ENCODE assay signal across 26 cellular contexts in genomic region chr9:18771018-18771417, GRCh38.
"Had no signal": no experiment of that assay in that cellular context is flagged by ENCODE, and none has a peak within 500 bp of the region (broad histone marks: within the 10 kb centered on the region; RNA-seq: fewer than 3 reads in every experiment).

No MANE protein-coding gene starts in this region.

- H3K27ac Mint-ChIP-seq: activated CD4-positive, alpha-beta memory T cell treated with anti-CD3 and anti-CD28 coated beads, Interleukin-2, amount 10 ng/mL, durations not matched to agents 7 days and 5 days; activated CD4-positive, alpha-beta T cell treated with anti-CD3 and anti-CD28 coated beads for 36 hours; activated naive CD4-positive, alpha-beta T cell treated with anti-CD3 and anti-CD28 coated beads for 36 hours; activated naive CD8-positive, alpha-beta T cell; activated T-helper 17 cell treated with anti-CD3 and anti-CD28 coated beads, Interleukin-2, amount 50 U/mL, for 72 hours; T-cell had no signal

- H3K27me3 ChIP-seq: brain microvascular endothelial cell, cardiac muscle cell had no signal

- H3K4me3 ChIP-seq: cardiac muscle cell had no signal

- H3K36me3 Mint-ChIP-seq: activated naive CD8-positive, alpha-beta T cell; T-cell had no signal

- H3K27ac ChIP-seq: brain microvascular endothelial cell, cardiac muscle cell had no signal

- H3K4me1 Mint-ChIP-seq: activated CD4-positive, alpha-beta memory T cell treated with anti-CD3 and anti-CD28 coated beads, Interleukin-2, amount 10 ng/mL, durations not matched to agents 7 days and 5 days; activated CD4-positive, alpha-beta T cell treated with anti-CD3 and anti-CD28 coated beads for 36 hours; activated T-helper 17 cell treated with anti-CD3 and anti-CD28 coated beads, Interleukin-2, amount 50 U/mL, for 72 hours; T-cell had no signal

- H3K9me3 Mint-ChIP-seq: activated CD4-positive, alpha-beta memory T cell treated with anti-CD3 and anti-CD28 coated beads, Interleukin-2, amount 10 ng/mL, durations not matched to agents 7 days and 5 days; activated naive CD4-positive, alpha-beta T cell treated with anti-CD3 and anti-CD28 coated beads for 36 hours; activated T-helper 17 cell treated with anti-CD3 and anti-CD28 coated beads, Interleukin-2, amount 50 U/mL, for 72 hours; T-cell had no signal

- ATAC-seq: activated CD4-positive, alpha-beta T cell treated with anti-CD3 and anti-CD28 coated beads for 36 hours; activated T-helper 17 cell treated with anti-CD3 and anti-CD28 coated beads, Interleukin-2, amount 50 U/mL, for 72 hours; T-cell had no signal

- H3K4me3 Mint-ChIP-seq: activated CD4-positive, alpha-beta memory T cell treated with anti-CD3 and anti-CD28 coated beads, Interleukin-2, amount 10 ng/mL, durations not matched to agents 7 days and 5 days; activated CD4-positive, alpha-beta T cell treated with anti-CD3 and anti-CD28 coated beads for 36 hours; activated naive CD4-positive, alpha-beta T cell treated with anti-CD3 and anti-CD28 coated beads for 36 hours; activated naive CD8-positive, alpha-beta T cell; activated T-helper 17 cell treated with anti-CD3 and anti-CD28 coated beads, Interleukin-2, amount 50 U/mL, for 72 hours; T-cell had no signal

- DNase-seq: activated CD4-positive, alpha-beta memory T cell treated with anti-CD3 and anti-CD28 coated beads, Interleukin-2, amount 10 ng/mL, durations not matched to agents 7 days and 5 days; activated CD4-positive, alpha-beta T cell treated with anti-CD3 and anti-CD28 coated beads for 36 hours; activated CD4-positive, alpha-beta T cell treated with anti-CD3 and anti-CD28 coated beads, Interleukin-2, amount 50 U/mL, for 1 hour; activated CD4-positive, CD25-positive, alpha-beta regulatory T cell; activated gamma-delta T cell; activated naive CD4-positive, alpha-beta T cell treated with anti-CD3 and anti-CD28 coated beads for 36 hours; activated T-cell treated with anti-CD3 and anti-CD28 coated beads for 4 hours; activated T-cell treated with anti-CD3 and anti-CD28 coated beads, Interleukin-2, amount 50 U/mL, for 48 hours; brain microvascular endothelial cell; Karpas-422; MM.1S; NCI-H1105; NCI-H1436; NCI-H1694 treated with DMSO at 0.1 percent for 48 hours; NCI-H2029 treated with DMSO at 0.1 percent for 48 hours; NCI-H345; NCI-H510A; NCI-H526 treated with DMSO at 0.1 percent for 48 hours; NCI-H82; SIG-M5; T-cell; T-helper 2 cell; T1000 had no signal

- H3K36me3 ChIP-seq: brain microvascular endothelial cell, cardiac muscle cell had no signal
